Comparison of ENCODE assay signal across 8 cellular contexts in the genomic region with DNA sequence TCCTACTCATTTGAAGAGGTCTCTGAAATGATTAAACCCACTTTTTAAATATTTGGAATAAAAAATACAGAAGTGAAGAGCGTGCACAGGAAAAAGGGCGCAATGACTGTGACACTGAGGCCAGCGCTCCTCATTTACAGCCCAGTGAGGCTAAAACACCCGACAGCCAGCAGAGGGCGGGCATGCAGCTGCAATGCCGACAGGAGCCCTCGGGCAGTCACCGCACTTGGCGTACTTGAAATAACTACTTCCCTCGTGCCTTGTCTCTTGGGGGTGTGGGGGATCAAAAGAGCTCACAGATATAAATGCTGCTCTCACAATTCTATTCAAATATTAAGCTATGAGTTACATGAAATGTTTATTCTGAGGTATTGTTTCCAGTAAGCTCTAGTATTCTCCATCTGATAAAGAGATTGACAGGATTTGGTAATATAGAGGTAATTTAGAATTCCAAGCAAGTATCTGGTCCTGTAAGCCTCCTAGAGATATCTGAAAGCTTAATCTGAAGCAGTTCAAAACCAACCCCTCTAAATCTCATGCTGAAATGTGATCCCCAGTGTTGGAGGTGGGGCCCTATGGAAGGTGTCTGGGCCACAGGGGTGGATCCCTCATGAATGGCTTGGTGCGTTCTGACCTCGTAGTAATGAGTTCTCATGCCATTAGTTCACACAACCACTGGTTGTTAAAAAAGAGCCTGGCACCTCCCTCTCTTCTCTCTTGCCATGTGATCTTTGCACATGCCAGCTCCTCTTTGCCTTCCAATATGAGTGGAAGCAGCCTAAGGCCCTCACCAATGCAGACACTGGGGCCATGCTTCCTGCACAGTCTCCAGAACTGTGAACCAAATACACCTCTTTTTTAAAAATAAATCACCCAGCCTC.
DNase-seq lines count a peak whose midpoint lies in the region; ATAC-seq, FAIRE-seq and TF ChIP-seq lines count a peak whose summit lies in the region.

No MANE protein-coding gene starts in this region.

- H3K27me3 Mint-ChIP-seq in activated B cell treated with CpG ODN at 0.5 μM for 24 hours = no peaks in the 10 kb centered on the region

- no peaks in the 10 kb centered on the region for H3K27me3 ChIP-seq in bronchial epithelial cell (ENCODE audit: control insufficient read depth, insufficient read depth, low read length)

- H3K9me3 Mint-ChIP-seq in activated B cell treated with CpG ODN at 0.5 μM for 24 hours = no peaks in the 10 kb centered on the region

- DNase-seq in NCI-H2196 treated with DMSO at 0.1 percent for 48 hours (lab: John Stamatoyannopoulos, UW; ENCODE audit: unreplicated experiment) = peak; percentile 43
- peak; percentile 68 for DNase-seq in activated B cell treated with CpG ODN at 0.5 μM for 24 hours
- peak; percentile 60 for DNase-seq in bronchial epithelial cell (ENCODE audit: low read depth)
- peak; percentile 88 for DNase-seq in islet precursor cell
- peak; percentile 47 to 50 for DNase-seq in stimulated activated CD4-positive, alpha-beta T cell treated with anti-CD3 and anti-CD28 coated beads, Interleukin-1b, Interleukin-23, amount 100 ng/mL, for 1 hour (ENCODE audit: low read depth in 2 of 2)

- peak; percentile 52 for TF ChIP-seq CTCF in GM12801 (IDR thresholded peaks at IDR 0.05; ENCODE audit: extremely low read depth, insufficient read length)
- TF ChIP-seq CTCF in activated B cell treated with CpG ODN at 0.5 μM for 24 hours (IDR thresholded peaks at IDR 0.05) = peak; percentile 33
- peak; percentile 94 for TF ChIP-seq CTCF in bronchial epithelial cell (IDR thresholded peaks at IDR 0.05; ENCODE audit: insufficient read depth, low read length, severe bottlenecking)

- ATAC-seq in HG03064 (IDR thresholded peaks at IDR 0.05; ENCODE audit: low read depth, unreplicated experiment) (peak; percentile 51), activated B cell treated with CpG ODN at 0.5 μM for 24 hours (ENCODE audit: low read depth) (peak; percentile 96), GM21515 (IDR thresholded peaks at IDR 0.05; ENCODE audit: unreplicated experiment) (no peak)

- CTCF ChIA-PET in activated B cell treated with CpG ODN at 0.5 μM for 24 hours (lab: Charles Lee) = interaction anchor here (0.7 to 2.5 kb wide), 32 partner anchors 9 to 605 kb away, joined by 3 to 42 read pairs (median 4); partner anchors contain the start of gene VWA3B

- intact Hi-C loops in activated B cell treated with CpG ODN at 0.5 μM for 24 hours (cut with micrococcal nuclease) = loop anchor here (1.0 to 2.0 kb wide), 9 partner anchors 188 to 578 kb away; partner anchors contain the start of genes TMEM131 and VWA3B

- H3K27ac Mint-ChIP-seq in activated B cell treated with CpG ODN at 0.5 μM for 24 hours = no peak overlapping the region

- peaks cover 3% of the 10 kb centered on the region for H3K36me3 ChIP-seq in bronchial epithelial cell (ENCODE audit: control insufficient read depth, insufficient read depth, low read length)

- FAIRE-seq in bronchial epithelial cell (lab: Jason Lieb, UNC) = no peak

- no peak overlapping the region for H3K4me3 Mint-ChIP-seq in activated B cell treated with CpG ODN at 0.5 μM for 24 hours

- POLR2A ChIA-PET in activated B cell treated with CpG ODN at 0.5 μM for 24 hours (lab: Charles Lee) = interaction anchor here (0.7 to 1.4 kb wide), 6 partner anchors 185 to 578 kb away, joined by 3 to 6 read pairs (median 4); partner anchors contain the start of gene TMEM131

- no peak overlapping the region for H3K4me3 ChIP-seq in bronchial epithelial cell (ENCODE audit: low read depth, low read length)

- H3K4me1 Mint-ChIP-seq in activated B cell treated with CpG ODN at 0.5 μM for 24 hours = no peaks in the 10 kb centered on the region

- H3K36me3 Mint-ChIP-seq in activated B cell treated with CpG ODN at 0.5 μM for 24 hours (ENCODE audit: low read depth) = peaks cover 56% of the 10 kb centered on the region

Comparison
In these comparisons a context has a peak if more than half of its experiments do, and no peak if none do; other contexts are left out.
1. CTCF ChIP-seq: peak in every context shown above with its lines; median percentile 94 in bronchial epithelial cell; 52 in GM12801; 33 in activated B cell treated with CpG ODN at 0.5 μM for 24 hours.